In genomic region chr6:97978855-97979271, GRCh38 we compare ENCODE assay signal across 14 cellular contexts.
DNase-seq lines count a peak whose midpoint lies in the region; ATAC-seq and TF ChIP-seq lines count a peak whose summit lies in the region.
"Had no signal": no experiment of that assay in that cellular context is flagged by ENCODE, and none has a peak within 500 bp of the region (broad histone marks: within the 10 kb centered on the region; RNA-seq: fewer than 3 reads in every experiment).

No MANE protein-coding gene starts in this region.

- H3K9me3 Mint-ChIP-seq in WTC11, result no peaks in the 10 kb centered on the region
- H3K9me3 Mint-ChIP-seq in activated naive CD4-positive, alpha-beta T cell treated with anti-CD3 and anti-CD28 coated beads, Interleukin-2, amount 10 ng/mL, durations not matched to agents 7 days and 5 days, result no peaks in the 10 kb centered on the region
- H3K9me3 Mint-ChIP-seq: activated T-helper 1 cell treated with anti-CD3 and anti-CD28 coated beads, Interleukin-12 subunit alpha, Interleukin-12 subunit beta, Interleukin-2, Interleukin-4 antibody, amounts not matched to agents 30 ng/mL and 10 ng/mL and 1 ng/mL, durations not matched to agents 14 hours and 24 hours and 36 hours had no signal

- CTCF ChIA-PET in WTC11 (lab: Charles Lee), result interaction anchor here (1.0 to 1.2 kb wide), 3 partner anchors 33 to 253 kb away, joined by 4 to 5 read pairs (median 4); no protein-coding TSS in a partner anchor
- CTCF ChIA-PET in activated naive CD4-positive, alpha-beta T cell treated with anti-CD3 and anti-CD28 coated beads, Interleukin-2, amount 10 ng/mL, durations not matched to agents 7 days and 5 days (lab: Charles Lee), result no interaction called here

- 0 out of 2 replicates have a peak, but pooled peaks have one; percentile 41 for TF ChIP-seq CTCF in WTC11 (IDR thresholded peaks at IDR 0.05)

- H3K27me3 Mint-ChIP-seq in WTC11 (ENCODE audit: low read depth), result no peaks in the 10 kb centered on the region
- H3K27me3 Mint-ChIP-seq in activated naive CD4-positive, alpha-beta T cell treated with anti-CD3 and anti-CD28 coated beads, Interleukin-2, amount 10 ng/mL, durations not matched to agents 7 days and 5 days, result no peaks in the 10 kb centered on the region

- H3K36me3 Mint-ChIP-seq in WTC11, result peaks cover 6% of the 10 kb centered on the region; the same call in 1 of the 2 replicates
- no peaks in the 10 kb centered on the region for H3K36me3 Mint-ChIP-seq in activated naive CD4-positive, alpha-beta T cell treated with anti-CD3 and anti-CD28 coated beads, Interleukin-2, amount 10 ng/mL, durations not matched to agents 7 days and 5 days

- peaks cover 28% of the 10 kb centered on the region for H3K4me1 Mint-ChIP-seq in WTC11
- no peaks in the 10 kb centered on the region for H3K4me1 Mint-ChIP-seq in activated naive CD4-positive, alpha-beta T cell treated with anti-CD3 and anti-CD28 coated beads, Interleukin-2, amount 10 ng/mL, durations not matched to agents 7 days and 5 days

- ATAC-seq in WTC11, result peak; percentile 93
- ATAC-seq in GM21717 (IDR thresholded peaks at IDR 0.05; ENCODE audit: unreplicated experiment), result no peak
- ATAC-seq: SK-N-SH treated with all-trans-retinoic acid at 6 μM for 48 hours had no signal

- peak overlapping the region; percentile 56 for H3K4me3 Mint-ChIP-seq in WTC11
- H3K4me3 Mint-ChIP-seq in activated naive CD4-positive, alpha-beta T cell treated with anti-CD3 and anti-CD28 coated beads, Interleukin-2, amount 10 ng/mL, durations not matched to agents 7 days and 5 days, result no peak overlapping the region
- H3K4me3 Mint-ChIP-seq: activated T-helper 1 cell treated with anti-CD3 and anti-CD28 coated beads, Interleukin-12 subunit alpha, Interleukin-12 subunit beta, Interleukin-2, Interleukin-4 antibody, amounts not matched to agents 30 ng/mL and 10 ng/mL and 1 ng/mL, durations not matched to agents 14 hours and 24 hours and 36 hours had no signal

- POLR2A ChIA-PET in WTC11 (lab: Charles Lee), result no interaction called here

- 0 out of 2 replicates have a peak overlapping the region, but pooled peaks have one; percentile 75 for H3K27ac Mint-ChIP-seq in WTC11
- no peak overlapping the region for H3K27ac Mint-ChIP-seq in activated naive CD4-positive, alpha-beta T cell treated with anti-CD3 and anti-CD28 coated beads, Interleukin-2, amount 10 ng/mL, durations not matched to agents 7 days and 5 days
- H3K27ac Mint-ChIP-seq: activated T-helper 1 cell treated with anti-CD3 and anti-CD28 coated beads, Interleukin-12 subunit alpha, Interleukin-12 subunit beta, Interleukin-2, Interleukin-4 antibody, amounts not matched to agents 30 ng/mL and 10 ng/mL and 1 ng/mL, durations not matched to agents 14 hours and 24 hours and 36 hours had no signal

- intact Hi-C loops in posterior vena cava (cut with DNase I), result no loop called here

- DNase-seq in DMS 273 (lab: John Stamatoyannopoulos, UW; ENCODE audit: unreplicated experiment), result peak; percentile 1
- no peak for DNase-seq in DMS 273 treated with DMSO at 0.1 percent for 48 hours (lab: John Stamatoyannopoulos, UW)
- DNase-seq in NAMALWA (ENCODE audit: low spot score), result peak; percentile 19
- peak; percentile 77 for DNase-seq in WTC11 (ENCODE audit: low spot score)
- DNase-seq in posterior vena cava (ENCODE audit: low spot score), result peak; percentile 63
- DNase-seq in OCI-M1 (lab: John Stamatoyannopoulos, UW), result no peak
- no peak for DNase-seq in activated naive CD4-positive, alpha-beta T cell treated with anti-CD3 and anti-CD28 coated beads, Interleukin-2, amount 10 ng/mL, durations not matched to agents 7 days and 5 days
- DNase-seq: activated CD4-positive, alpha-beta T cell treated with anti-CD3 and anti-CD28 coated beads for 4 hours; head of caudate nucleus; left ventricle myocardium inferior; NCI-H526 had no signal

TF ChIP-seq in WTC11, 78 proteins besides CTCF, POLR2A, EP300 and RAD21:
- TF ChIP-seq ETV6 (CRISPR knock-in tag; IDR thresholded peaks at IDR 0.05) (0 out of 2 replicates have a peak, but pooled peaks have one; percentile 28), NR3C1 (CRISPR knock-in tag; conservative IDR thresholded peaks at IDR 0.05; ENCODE audit: low read depth) (no peak), AR (CRISPR knock-in tag; IDR thresholded peaks at IDR 0.05) (no peak), MAX (CRISPR knock-in tag; IDR thresholded peaks at IDR 0.05) (peak; percentile 48; the same call in 1 of the 2 replicates), PRDM15 (CRISPR knock-in tag; IDR thresholded peaks at IDR 0.05) (no peak)

Comparison
In these comparisons a context has a peak if more than half of its experiments do, and no peak if none do; other contexts are left out.
1. DNase-seq: peak in DMS 273 (single experiment), NAMALWA (single experiment), WTC11 (single experiment) and posterior vena cava (single experiment); none in DMS 273 treated with DMSO at 0.1 percent for 48 hours (single experiment), OCI-M1 (single experiment) and activated naive CD4-positive, alpha-beta T cell treated with anti-CD3 and anti-CD28 coated beads, Interleukin-2, amount 10 ng/mL, durations not matched to agents 7 days and 5 days (single experiment).